Comparison of ENCODE assay signal across 8 cellular contexts in genomic region chr1:244864253-244865027, GRCh38. TPM values are rescaled to one million over a fixed set of nuclear protein-coding genes. Genes with fewer than 3 reads are reported as not detected.
DNase-seq lines count a peak whose midpoint lies in the region; ATAC-seq, FAIRE-seq and TF ChIP-seq lines count a peak whose summit lies in the region.

Gene HNRNPU (minus strand): TSS chr1:244864543. CDS start chr1:244864307, 236 bp downstream.

- H3K9me3 Mint-ChIP-seq in Caco-2 (ENCODE audit: unreplicated experiment) (peaks cover 6% of the 10 kb centered on the region), memory B cell (no peaks in the 10 kb centered on the region)
- no peaks in the 10 kb centered on the region for H3K9me3 Mint-ChIP-seq in effector memory CD8-positive, alpha-beta T cell

- peaks cover 22% of the 10 kb centered on the region for H3K4me1 Mint-ChIP-seq in Caco-2 (ENCODE audit: low read depth, unreplicated experiment)
- H3K4me1 Mint-ChIP-seq in effector memory CD8-positive, alpha-beta T cell (ENCODE audit: low read depth in 2 of 2): peaks cover 24 to 38% of the 10 kb centered on the region in 2 donors
- H3K4me1 Mint-ChIP-seq in memory B cell: peaks cover 21% of the 10 kb centered on the region

- peak within 1 kb of the TSS; percentile 94 for H3K4me3 Mint-ChIP-seq in Caco-2 (ENCODE audit: unreplicated experiment)
- H3K4me3 Mint-ChIP-seq in effector memory CD8-positive, alpha-beta T cell: peak within 1 kb of the TSS; percentile 90 to 97
- peak within 1 kb of the TSS; percentile 95 for H3K4me3 Mint-ChIP-seq in memory B cell

- H3K27ac Mint-ChIP-seq in Caco-2 (ENCODE audit: unreplicated experiment): peak within 1 kb of the TSS; percentile 83
- peak within 1 kb of the TSS; percentile 98 to 100 for H3K27ac Mint-ChIP-seq in effector memory CD8-positive, alpha-beta T cell
- H3K27ac Mint-ChIP-seq in memory B cell: peak within 1 kb of the TSS; percentile 99

- FAIRE-seq in HTR-8/SVneo (lab: Jason Lieb, UNC): peak; percentile 97

- H3K36me3 ChIP-seq in Caco-2 (ENCODE audit: control insufficient read depth, insufficient read depth, low read length): peaks cover 4% of the 10 kb centered on the region; the same call in 1 of the 2 replicates

- no peaks in the 10 kb centered on the region for H3K9me3 ChIP-seq in Caco-2

- H3K27me3 ChIP-seq in Caco-2 (replicated peaks; ENCODE audit: control insufficient read depth, insufficient read depth, low read length): no peaks in the 10 kb centered on the region

- POLR2A ChIA-PET in Caco-2 (lab: Charles Lee): interaction anchor here (1.4 to 3.0 kb wide), 8 partner anchors 14 to 178 kb away, joined by 5 to 23 read pairs (median 8); partner anchors contain the start of gene COX20

- no peaks in the 10 kb centered on the region for H3K27me3 Mint-ChIP-seq in Caco-2 (ENCODE audit: insufficient read depth, unreplicated experiment)
- no peaks in the 10 kb centered on the region for H3K27me3 Mint-ChIP-seq in effector memory CD8-positive, alpha-beta T cell
- no peaks in the 10 kb centered on the region for H3K27me3 Mint-ChIP-seq in memory B cell

- ATAC-seq in GM21360 (IDR thresholded peaks at IDR 0.05; ENCODE audit: unreplicated experiment) (peak; percentile 69), memory B cell (ENCODE audit: low read depth) (peak; percentile 66)
- ATAC-seq in effector memory CD8-positive, alpha-beta T cell (replicated peaks): peak; percentile 58

- intact Hi-C loops in Caco-2 (cut with micrococcal nuclease; ENCODE audit: unreplicated experiment): loop anchor here (1.0 to 5.0 kb wide), 4 partner anchors 33 to 178 kb away; no protein-coding TSS in a partner anchor

- CTCF ChIA-PET in Caco-2 (lab: Charles Lee): interaction anchor here (1.9 kb wide), 1 partner anchor 178 kb away, joined by 7 read pairs; no protein-coding TSS in a partner anchor

- peak within 1 kb of the TSS; percentile 97 for H3K4me3 ChIP-seq in Caco-2 (ENCODE audit: low read depth, low read length)

- DNase-seq in Caco-2 (peak; percentile 95 to 97), HTR-8/SVneo (ENCODE audit: insufficient read length, low spot score) (peak; percentile 89), NOMO-1 treated with DMSO at 0.1 percent for 48 hours (lab: John Stamatoyannopoulos, UW; ENCODE audit: unreplicated experiment) (peak; percentile 95), memory B cell (ENCODE audit: low spot score in 2 of 2) (peak; percentile 95 to 98)
- peak; percentile 89 to 92 for DNase-seq in activated CD8-positive, alpha-beta memory T cell treated with anti-CD3 and anti-CD28 coated beads for 4 hours (ENCODE audit: low read depth in 2 of 2)
- peak; percentile 94 to 97 (median 97) for DNase-seq in effector memory CD8-positive, alpha-beta T cell
- peak; percentile 93 for DNase-seq in stimulated activated CD8-positive, alpha-beta memory T cell treated with anti-CD3 and anti-CD28 coated beads, Interleukin-12 subunit alpha, Interleukin-12 subunit beta, amount 100 ng/mL, for 24 hours (ENCODE audit: extremely low read depth)

- H3K4me1 ChIP-seq in Caco-2: peaks cover 7% of the 10 kb centered on the region; the same call in 1 of the 2 replicates

- H3K36me3 Mint-ChIP-seq in Caco-2 (ENCODE audit: insufficient read depth, unreplicated experiment) (peaks cover 53% of the 10 kb centered on the region), memory B cell (peaks cover 15% of the 10 kb centered on the region)
- H3K36me3 Mint-ChIP-seq in effector memory CD8-positive, alpha-beta T cell (ENCODE audit: insufficient read depth): peaks cover 61% of the 10 kb centered on the region

- peak; percentile 28 to 30 for TF ChIP-seq CTCF in Caco-2 (IDR thresholded peaks at IDR 0.05; ENCODE audit: insufficient read depth in 1 of 2, low read depth in 1 of 2, low read length in 1 of 2, severe bottlenecking in 1 of 2, unreplicated experiment in 1 of 2)

- no TSS peak for BruUV-seq in Caco-2 (replicated peaks; lab: Mats Ljungman, UMichigan)

RNA-seq across cellular contexts. Expression of gene HNRNPU, which starts in this region (rescaled TPM):
- total RNA-seq in Caco-2 (2022): 478 and 482 TPM in 2 replicates

Comparison
In these comparisons a context has a peak if more than half of its experiments do, and no peak if none do; other contexts are left out.
1. Peak in every context shown above with its lines: DNase-seq, ATAC-seq and H3K4me3 ChIP-seq.